Comparison of ENCODE assay signal across 7 cellular contexts in genomic region chrX:153727108-153727931, GRCh38. TPM values are rescaled to one million over a fixed set of nuclear protein-coding genes. Genes with fewer than 3 reads are reported as not detected.
A peak's percentile ranks its signal among the peaks of the same experiment; 100 is the strongest.
DNase-seq lines count a peak whose midpoint lies in the region; TF ChIP-seq lines count a peak whose summit lies in the region.
"Had no signal": no experiment of that assay in that cellular context is flagged by ENCODE, and none has a peak within 500 bp of the region (broad histone marks: within the 10 kb centered on the region; RNA-seq: fewer than 3 reads in every experiment).

No MANE protein-coding gene starts in this region.

- in situ Hi-C loops in astrocyte of the cerebellum (cut with HindIII; ENCODE audit: low sequenced_read_pairs) = no loop called here

- H3K4me3 ChIP-seq in astrocyte of the cerebellum (ENCODE audit: low read depth, low read length) = peak overlapping the region; percentile 15

- DNase-seq in NCI-H1417 (lab: John Stamatoyannopoulos, UW) = peak in 2 of 3 experiments; percentile 31 to 55
- no peak for DNase-seq in NCI-H1417 treated with DMSO at 0.1 percent for 48 hours (lab: John Stamatoyannopoulos, UW)
- no peak for DNase-seq in astrocyte of the cerebellum (ENCODE audit: low read depth)
- peak; percentile 85 for DNase-seq in myocyte (ENCODE audit: low read depth)
- no peak for DNase-seq in HCEC 1CT
- DNase-seq in ecto neural progenitor cell (ENCODE audit: low spot score) = no peak

- no peak for TF ChIP-seq CTCF in astrocyte of the cerebellum (IDR thresholded peaks at IDR 0.05; ENCODE audit: low read depth, low read length, missing control alignments)

RNA-seq across cellular contexts. Expression of gene ABCD1, which starts 2.7 kb away (rescaled TPM):
- total RNA-seq in myocyte = 53.8 and 71.6 TPM in 2 replicates
- 38.3 TPM for polyA plus RNA-seq in myocyte (2012)

RNA-seq across cellular contexts. Expression of gene BCAP31, which starts 3.1 kb away (rescaled TPM):
- 150 and 162 TPM in 2 replicates for total RNA-seq in myocyte
- polyA plus RNA-seq in myocyte (2012) = 268 TPM

RNA-seq across cellular contexts. Expression of gene PLXNB3, which starts 36.7 kb away (rescaled TPM):
- 5.1 and 11.9 TPM in 2 replicates for total RNA-seq in myocyte
- polyA plus RNA-seq in myocyte (2012) = 13.8 TPM

RNA-seq across cellular contexts. Expression of gene SLC6A8, which starts 39.6 kb away (rescaled TPM):
- 20.7 and 39.8 TPM in 2 replicates for total RNA-seq in myocyte
- 39.2 TPM for polyA plus RNA-seq in myocyte (2012)

RNA-seq across cellular contexts. Expression of gene SRPK3, which starts 53.5 kb away (rescaled TPM):
- 252 and 340 TPM in 2 replicates for total RNA-seq in myocyte
- 62.2 TPM for polyA plus RNA-seq in myocyte (2012)
- total RNA-seq: glomerular endothelial cell had no signal

Comparison
In these comparisons a context has a peak if more than half of its experiments do, and no peak if none do; other contexts are left out.
1. DNase-seq: peak in NCI-H1417 (2 of 3) and myocyte (single experiment); none in NCI-H1417 treated with DMSO at 0.1 percent for 48 hours (single experiment), astrocyte of the cerebellum (single experiment), HCEC 1CT (single experiment) and ecto neural progenitor cell (single experiment).